In genomic region chr20:46406200-46406985, GRCh38 we compare ENCODE assay signal across 8 cellular contexts. TPM values are rescaled to one million over a fixed set of nuclear protein-coding genes. Genes with fewer than 3 reads are reported as not detected.
DNase-seq lines count a peak whose midpoint lies in the region; ATAC-seq, FAIRE-seq and TF ChIP-seq lines count a peak whose summit lies in the region.

Gene ELMO2 (minus strand): TSS chr20:46406615. CDS start chr20:46394482, 12,133 bp downstream.

- H2AFZ ChIP-seq in OCI-LY7 (ENCODE audit: low read length), result peak within 1 kb of the TSS; percentile 96

- H3K9me2 ChIP-seq in OCI-LY7 (ENCODE audit: insufficient read depth, low read length), result no peaks in the 10 kb centered on the region

- H3K27ac ChIP-seq in OCI-LY7 (ENCODE audit: low read depth, low read length, poor library complexity, severe bottlenecking), result no peak within 1 kb of the TSS

- peak; percentile 78 for ATAC-seq in GM21526 (IDR thresholded peaks at IDR 0.05; ENCODE audit: low FRiP score, unreplicated experiment)

- DNase-seq in D721Med (ENCODE audit: insufficient read length, low spot score), result peak; percentile 98
- peak; percentile 91 for DNase-seq in HuH-7.5 (ENCODE audit: low spot score)
- peak; percentile 96 for DNase-seq in OCI-LY7 (ENCODE audit: low spot score)
- DNase-seq in activated T-cell treated with anti-CD3 and anti-CD28 coated beads for 24 hours (ENCODE audit: low read depth), result peak; percentile 97
- peak; percentile 98 for DNase-seq in epithelial cell of esophagus (ENCODE audit: low read depth)
- DNase-seq in mucosa of gallbladder (ENCODE audit: low spot score), result peak; percentile 97
- DNase-seq in stimulated activated CD8-positive, alpha-beta memory T cell treated with anti-CD3 and anti-CD28 coated beads, Interleukin-4, amount 100 ng/mL, for 4 hours (ENCODE audit: low read depth in 2 of 2, low spot score in 1 of 2), result peak; percentile 94

- peaks cover 36% of the 10 kb centered on the region for H3K4me1 ChIP-seq in OCI-LY7 (ENCODE audit: insufficient read depth, low read length, poor library complexity, severe bottlenecking)

- 0 out of 2 replicates have a peak, but pooled peaks cover 4% of the 10 kb centered on the region for H4K20me1 ChIP-seq in OCI-LY7 (ENCODE audit: insufficient read depth, low read length)

- TF ChIP-seq CTCF in D721Med (IDR thresholded peaks at IDR 0.05; ENCODE audit: insufficient read depth, missing control alignments) (no peak), OCI-LY7 (conservative IDR thresholded peaks at IDR 0.05; ENCODE audit: low read length) (no peak), epithelial cell of esophagus (IDR thresholded peaks at IDR 0.05; ENCODE audit: insufficient read depth, low read depth, low read length, missing control alignments) (no peak)

- H3K79me2 ChIP-seq in OCI-LY7 (ENCODE audit: insufficient read depth, low read depth, low read length), result peaks cover 6% of the 10 kb centered on the region; the same call in 1 of the 2 replicates

- no TSS peak for BruUV-seq in OCI-LY7 (replicated peaks; lab: Mats Ljungman, UMichigan)

- H3K9me3 ChIP-seq in OCI-LY7 (ENCODE audit: low read length), result no peaks in the 10 kb centered on the region

- H3K36me3 ChIP-seq in OCI-LY7 (ENCODE audit: insufficient read depth, low read length), result peaks cover 3% of the 10 kb centered on the region; the same call in 1 of the 2 replicates

- CTCF ChIA-PET in OCI-LY7 (lab: Charles Lee; ENCODE audit: unreplicated experiment), result no interaction called here

- FAIRE-seq in D721Med (lab: Jason Lieb, UNC), result no peak

- POLR2A ChIA-PET in OCI-LY7 (lab: Charles Lee), result interaction anchor here (0.5 to 1.4 kb wide), 3 partner anchors 56 to 410 kb away, joined by 3 to 5 read pairs (median 3); no protein-coding TSS in a partner anchor

- peak within 1 kb of the TSS; percentile 89 for H3K4me2 ChIP-seq in OCI-LY7 (ENCODE audit: low read length)

- intact Hi-C loops in OCI-LY7 (cut with micrococcal nuclease; ENCODE audit: unreplicated experiment), result loop anchor here (2.0 kb wide), 2 partner anchors 42 to 434 kb away; partner anchors contain the start of gene ZNF335

- H3K4me3 ChIP-seq in OCI-LY7 (ENCODE audit: low read depth, low read length, poor library complexity, severe bottlenecking) (peak within 1 kb of the TSS; percentile 83), epithelial cell of esophagus (ENCODE audit: low read length) (peak within 1 kb of the TSS; percentile 64)

RNA-seq across cellular contexts. Expression of gene ELMO2, which starts in this region (rescaled TPM):
- total RNA-seq in OCI-LY7 (2014; rRNA removed; shearing (Covaris generic)), result 16.0 and 18.9 TPM in 2 replicates
- total RNA-seq in OCI-LY7 (2022) (33.5 and 36.4 TPM in 2 replicates), mucosa of gallbladder (33.3 TPM)
